ENCODE assay signal across 8 cellular contexts in genomic region chr12:55929306-55929791, GRCh38. TPM values are rescaled to one million over a fixed set of nuclear protein-coding genes. Genes with fewer than 3 reads are reported as not detected.
DNase-seq lines count a peak whose midpoint lies in the region; ATAC-seq and TF ChIP-seq lines count a peak whose summit lies in the region.

No MANE protein-coding gene starts in this region.

- H3K27me3 ChIP-seq in neuronal stem cell (ENCODE audit: control insufficient read depth in 3 of 3, insufficient read depth in 3 of 3, low read depth in 1 of 3, low read length in 3 of 3): peaks cover 4 to 28% (median 20%) of the 10 kb centered on the region in 3 experiments

- H3K14ac ChIP-seq in neuronal stem cell (ENCODE audit: low read length): no peak overlapping the region

- H3K4me1 Mint-ChIP-seq in activated B cell treated with CpG ODN at 0.5 μM for 24 hours: peaks cover 77% of the 10 kb centered on the region
- H3K4me1 Mint-ChIP-seq in chondrocyte (ENCODE audit: low read depth): peaks cover 64% of the 10 kb centered on the region

- no peak overlapping the region for H4K91ac ChIP-seq in neuronal stem cell (ENCODE audit: low read depth, low read length, poor library complexity)

- POLR2A ChIA-PET in activated B cell treated with CpG ODN at 0.5 μM for 24 hours (lab: Charles Lee): interaction anchor here (0.7 to 6.8 kb wide), 8 partner anchors 10 to 190 kb away, joined by 3 to 70 read pairs (median 8); partner anchors contain the start of genes DNAJC14, ORMDL2 and SARNP

- peaks cover 36% of the 10 kb centered on the region for H3K36me3 Mint-ChIP-seq in activated B cell treated with CpG ODN at 0.5 μM for 24 hours (ENCODE audit: low read depth)
- no peaks in the 10 kb centered on the region for H3K36me3 Mint-ChIP-seq in chondrocyte (ENCODE audit: low read depth)

- DNase-seq in activated B cell treated with CpG ODN at 0.5 μM for 24 hours (peak; percentile 59), chondrocyte (ENCODE audit: low spot score) (no peak), neuronal stem cell (ENCODE audit: low spot score) (no peak), HuH-7 (ENCODE audit: low spot score) (no peak)
- peak; percentile 90 for DNase-seq in stimulated activated CD4-positive, alpha-beta T cell treated with anti-CD3 and anti-CD28 coated beads, Interleukin-15, amount 100 ng/mL, for 24 hours

- no peak overlapping the region for H2BK5ac ChIP-seq in neuronal stem cell (ENCODE audit: low read length)

- H2AFZ ChIP-seq in neuronal stem cell (ENCODE audit: low read length): no peak overlapping the region

- whole genome bisulfite sequencing in neuronal stem cell (ENCODE audit: extremely low coverage in 2 of 2, insufficient read length in 2 of 2, insufficient replicate concordance in 1 of 2), 2 donors: no CpG with 5 or more reads among the region's 8 CpGs

- no peak overlapping the region for H2BK12ac ChIP-seq in neuronal stem cell (ENCODE audit: low read length)

- no peak overlapping the region for H3K23ac ChIP-seq in neuronal stem cell (ENCODE audit: low read depth, low read length, poor library complexity)

- no peak overlapping the region for H2BK15ac ChIP-seq in neuronal stem cell (ENCODE audit: low read length)

- no peak overlapping the region for H3K4me2 ChIP-seq in neuronal stem cell (ENCODE audit: insufficient read depth, low read length, poor library complexity, severe bottlenecking)

- H3K4me3 Mint-ChIP-seq in activated B cell treated with CpG ODN at 0.5 μM for 24 hours: peak overlapping the region; percentile 92
- peak overlapping the region; percentile 41 for H3K4me3 Mint-ChIP-seq in chondrocyte (ENCODE audit: unreplicated experiment)

- H3K4me3 ChIP-seq in neuronal stem cell (ENCODE audit: low read length in 2 of 2): no peak overlapping the region

- CTCF ChIA-PET in activated B cell treated with CpG ODN at 0.5 μM for 24 hours (lab: Charles Lee): interaction anchor here (0.5 to 5.7 kb wide), 5 partner anchors 11 to 191 kb away, joined by 3 to 33 read pairs (median 3); partner anchors contain the start of genes DNAJC14 and RAB5B

- peaks cover 14 to 25% of the 10 kb centered on the region in 2 donors for H3K4me1 ChIP-seq in neuronal stem cell (ENCODE audit: control insufficient read depth in 2 of 2, insufficient read depth in 1 of 2, low read depth in 1 of 2, low read length in 2 of 2)

- H3K27me3 Mint-ChIP-seq in activated B cell treated with CpG ODN at 0.5 μM for 24 hours: no peaks in the 10 kb centered on the region
- H3K27me3 Mint-ChIP-seq in chondrocyte (ENCODE audit: low read depth): no peaks in the 10 kb centered on the region

- H3K9me3 Mint-ChIP-seq in activated B cell treated with CpG ODN at 0.5 μM for 24 hours (no peaks in the 10 kb centered on the region), chondrocyte (ENCODE audit: low read depth) (no peaks in the 10 kb centered on the region)

- H4K8ac ChIP-seq in neuronal stem cell (ENCODE audit: low read depth, low read length): no peak overlapping the region

- H3K36me3 ChIP-seq in neuronal stem cell (replicated peaks in 1 of 2; ENCODE audit: control insufficient read depth in 2 of 2, insufficient read depth in 2 of 2, low read length in 2 of 2): peaks cover 5 to 18% of the 10 kb centered on the region in 2 donors

- H3K27ac Mint-ChIP-seq in activated B cell treated with CpG ODN at 0.5 μM for 24 hours: peak overlapping the region; percentile 98
- peak overlapping the region; percentile 66 for H3K27ac Mint-ChIP-seq in chondrocyte (ENCODE audit: unreplicated experiment)

- no peak overlapping the region for H3K9ac ChIP-seq in neuronal stem cell (ENCODE audit: low read depth, low read length, poor library complexity)

- no peak overlapping the region for H3K18ac ChIP-seq in neuronal stem cell (ENCODE audit: low read length)

- H2AK5ac ChIP-seq in neuronal stem cell (ENCODE audit: low read depth, low read length): no peak overlapping the region

- no peaks in the 10 kb centered on the region for H3K79me1 ChIP-seq in neuronal stem cell (ENCODE audit: low read depth, low read length)

- no peak overlapping the region for H3K27ac ChIP-seq in neuronal stem cell (replicated peaks; ENCODE audit: low read length)

- TF ChIP-seq CTCF in activated B cell treated with CpG ODN at 0.5 μM for 24 hours (IDR thresholded peaks at IDR 0.05) (no peak), chondrocyte (IDR thresholded peaks at IDR 0.05) (no peak)

- ATAC-seq in GM18870 (IDR thresholded peaks at IDR 0.05; ENCODE audit: unreplicated experiment): peak; percentile 25
- peak; percentile 41 for ATAC-seq in HG03095 (IDR thresholded peaks at IDR 0.05; ENCODE audit: unreplicated experiment)
- ATAC-seq in activated B cell treated with CpG ODN at 0.5 μM for 24 hours (ENCODE audit: low read depth): peak; percentile 40
- no peak for ATAC-seq in GM21717 (IDR thresholded peaks at IDR 0.05; ENCODE audit: unreplicated experiment)

- intact Hi-C loops in activated B cell treated with CpG ODN at 0.5 μM for 24 hours (cut with micrococcal nuclease): loop anchor here (1.0 to 5.0 kb wide), 6 partner anchors 112 to 337 kb away; partner anchors contain the start of genes COQ10A, NABP2, PA2G4 and RNF41

- H3K4ac ChIP-seq in neuronal stem cell (ENCODE audit: low read length): no peak overlapping the region

- H3K9me3 ChIP-seq in neuronal stem cell (replicated peaks in 1 of 2; ENCODE audit: control insufficient read depth in 2 of 2, insufficient read depth in 1 of 2, low read depth in 1 of 2, low read length in 2 of 2): no peaks in the 10 kb centered on the region

- no peak overlapping the region for H2BK120ac ChIP-seq in neuronal stem cell (ENCODE audit: low read depth, low read length)

RNA-seq across cellular contexts. Expression of gene DGKA, which starts 1.6 kb away (rescaled TPM):
- total RNA-seq in activated B cell treated with CpG ODN at 0.5 μM for 24 hours (86.8 and 95.9 TPM in 2 replicates), chondrocyte (65.8 to 118 TPM (median 66.4 TPM) in 3 replicates)
- polyA plus RNA-seq in neuronal stem cell (2013, experiment 1 of 2): 11.5 TPM
- 10.1 TPM for polyA plus RNA-seq in neuronal stem cell (2013, experiment 2 of 2)

RNA-seq across cellular contexts. Expression of gene PYM1, which starts 1.7 kb away (rescaled TPM):
- 39.6 and 41.7 TPM in 2 replicates for total RNA-seq in activated B cell treated with CpG ODN at 0.5 μM for 24 hours
- total RNA-seq in chondrocyte: 17.3 to 26.4 TPM (median 19.0 TPM) in 3 replicates
- polyA plus RNA-seq in neuronal stem cell (2013, experiment 1 of 2): 50.0 TPM
- 49.6 TPM for polyA plus RNA-seq in neuronal stem cell (2013, experiment 2 of 2)

RNA-seq across cellular contexts. Expression of gene PMEL, which starts 36.5 kb away (rescaled TPM):
- total RNA-seq in activated B cell treated with CpG ODN at 0.5 μM for 24 hours: 0.27 TPM in 1 of 2 replicates, not detected in the other
- 0.45 to 1.1 TPM (median 0.82 TPM) in 3 replicates for total RNA-seq in chondrocyte
- 298 TPM for polyA plus RNA-seq in neuronal stem cell (2013, experiment 1 of 2)
- polyA plus RNA-seq in neuronal stem cell (2013, experiment 2 of 2): 291 TPM

RNA-seq across cellular contexts. Expression of gene CDK2, which starts 37.3 kb away (rescaled TPM):
- 25.7 and 29.0 TPM in 2 replicates for total RNA-seq in activated B cell treated with CpG ODN at 0.5 μM for 24 hours
- 25.5 to 41.4 TPM (median 26.1 TPM) in 3 replicates for total RNA-seq in chondrocyte
- polyA plus RNA-seq in neuronal stem cell (2013, experiment 1 of 2): 69.3 TPM
- polyA plus RNA-seq in neuronal stem cell (2013, experiment 2 of 2): 71.8 TPM

RNA-seq across cellular contexts. Expression of gene RAB5B, which starts 44.5 kb away (rescaled TPM):
- total RNA-seq in activated B cell treated with CpG ODN at 0.5 μM for 24 hours (82.1 and 83.8 TPM in 2 replicates), chondrocyte (105 TPM in 3 replicates)
- polyA plus RNA-seq in neuronal stem cell (2013, experiment 1 of 2): 90.1 TPM
- polyA plus RNA-seq in neuronal stem cell (2013, experiment 2 of 2): 89.7 TPM

Comparison
In these comparisons a context has a peak if more than half of its experiments do, and no peak if none do; other contexts are left out.
1. DNase-seq: peak in activated B cell treated with CpG ODN at 0.5 μM for 24 hours (single experiment) and stimulated activated CD4-positive, alpha-beta T cell treated with anti-CD3 and anti-CD28 coated beads, Interleukin-15, amount 100 ng/mL, for 24 hours (single experiment); none in chondrocyte (single experiment), neuronal stem cell (single experiment) and HuH-7 (single experiment).